In the genomic region with DNA sequence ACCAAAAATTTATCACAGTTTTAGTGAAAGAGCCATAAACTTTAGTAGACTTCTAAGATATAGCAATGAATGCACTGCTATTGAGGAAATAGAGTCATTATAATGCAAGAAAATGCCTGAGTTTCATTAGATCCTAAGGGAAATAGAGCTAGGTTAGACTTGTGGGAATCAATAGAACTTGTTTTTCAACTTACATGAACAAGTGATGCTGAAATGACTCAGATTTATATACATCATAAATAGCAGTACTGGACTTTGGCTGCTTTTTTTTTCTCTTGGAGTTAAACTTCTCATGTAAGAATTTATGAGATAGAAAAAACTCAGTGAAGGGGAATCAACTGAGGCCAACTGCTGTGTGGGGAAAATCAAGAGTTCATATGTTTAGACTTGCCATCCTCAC, we compare ENCODE assay signal across 18 cellular contexts.
"Had no signal": no experiment of that assay in that cellular context is flagged by ENCODE, and none has a peak within 500 bp of the region (broad histone marks: within the 10 kb centered on the region; RNA-seq: fewer than 3 reads in every experiment).

No MANE protein-coding gene starts in this region.

- H3K36me3 ChIP-seq: heart left ventricle, neutrophil, right lobe of liver, tibial nerve had no signal

- H3K27ac ChIP-seq: heart left ventricle, neutrophil, psoas muscle, right lobe of liver, testis, tibial nerve had no signal

- H3K4me1 ChIP-seq: heart left ventricle, psoas muscle, right lobe of liver, testis, tibial nerve had no signal

- H3K9me3 ChIP-seq: heart left ventricle, neutrophil, psoas muscle, right lobe of liver, testis, tibial nerve had no signal

- DNase-seq: foreskin melanocyte; heart left ventricle; hypothalamus; kidney glomerular epithelial cell; mammary epithelial cell; naive thymus-derived CD8-positive, alpha-beta T cell; psoas muscle; retina; right lobe of liver; stimulated activated CD4-positive, alpha-beta T cell treated with anti-CD3 and anti-CD28 coated beads, Interleukin-2, amount 100 ng/mL, for 24 hours; stimulated activated CD4-positive, alpha-beta T cell treated with anti-CD3 and anti-CD28 coated beads, Interleukin-4, amount 100 ng/mL, for 4 hours; stimulated activated naive B cell treated with anti-CD40 and anti-IgM and Interleukin-4, amounts not matched to agents 10 μg/mL and 1 μg/mL and 100 μg/mL, for 72 hours; stimulated activated naive CD8-positive, alpha-beta T cell treated with anti-CD3 and anti-CD28 coated beads, Interleukin-15, amount 100 ng/mL, for 72 hours; testis had no signal

- ATAC-seq: heart left ventricle; left lobe of liver; naive thymus-derived CD8-positive, alpha-beta T cell; psoas muscle; right lobe of liver; stimulated activated naive B cell treated with anti-CD40 and anti-IgM and Interleukin-4, amounts not matched to agents 10 μg/mL and 1 μg/mL and 100 μg/mL, for 72 hours; stimulated activated naive CD8-positive, alpha-beta T cell treated with anti-CD3 and anti-CD28 coated beads, Interleukin-15, amount 100 ng/mL, for 72 hours had no signal

- H3K27me3 ChIP-seq: heart left ventricle, neutrophil, right lobe of liver, testis, tibial nerve had no signal

- FAIRE-seq: islet of Langerhans had no signal

- H3K4me3 ChIP-seq: heart left ventricle, psoas muscle, right lobe of liver, testis, tibial nerve had no signal
